ENCODE assay signal across 1 cellular context in the genomic region with DNA sequence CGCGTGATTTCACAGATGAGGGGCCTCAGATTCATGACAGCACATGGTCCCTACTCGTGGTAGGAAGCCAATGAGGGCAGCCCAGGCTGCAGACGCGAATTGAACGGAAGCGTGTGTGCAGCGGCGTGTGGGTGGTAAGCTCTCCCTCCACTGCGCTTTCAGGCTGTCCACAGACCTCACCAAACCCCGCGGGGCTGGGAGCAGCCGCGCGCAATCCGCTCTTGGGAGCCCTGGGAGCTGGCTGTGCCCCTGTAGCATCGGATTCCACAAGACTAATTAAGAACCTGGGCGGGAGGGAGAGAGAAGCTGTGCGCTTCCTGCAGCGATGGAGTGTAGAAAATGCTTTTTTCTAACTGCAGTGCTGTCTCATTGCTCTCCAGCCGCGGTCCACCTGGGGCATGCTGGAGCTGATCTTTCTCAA.
TF ChIP-seq lines count a peak whose summit lies in the region.

No MANE protein-coding gene starts in this region.

TF ChIP-seq in GM23338, 12 proteins besides CTCF, POLR2A, EP300 and RAD21 (continued from another document):
- TF ChIP-seq ZNF462 (CRISPR knock-in tag; IDR thresholded peaks at IDR 0.05) (no peak), REST (IDR thresholded peaks at IDR 0.05; ENCODE audit: unreplicated experiment) (no peak), EZH2 (IDR thresholded peaks at IDR 0.05; ENCODE audit: low read depth, unreplicated experiment) (no peak), NANOG (IDR thresholded peaks at IDR 0.05; ENCODE audit: borderline replicate concordance) (no peak), STAT1 (IDR thresholded peaks at IDR 0.05; ENCODE audit: unreplicated experiment) (no peak)
- TF ChIP-seq, protein P1, sequence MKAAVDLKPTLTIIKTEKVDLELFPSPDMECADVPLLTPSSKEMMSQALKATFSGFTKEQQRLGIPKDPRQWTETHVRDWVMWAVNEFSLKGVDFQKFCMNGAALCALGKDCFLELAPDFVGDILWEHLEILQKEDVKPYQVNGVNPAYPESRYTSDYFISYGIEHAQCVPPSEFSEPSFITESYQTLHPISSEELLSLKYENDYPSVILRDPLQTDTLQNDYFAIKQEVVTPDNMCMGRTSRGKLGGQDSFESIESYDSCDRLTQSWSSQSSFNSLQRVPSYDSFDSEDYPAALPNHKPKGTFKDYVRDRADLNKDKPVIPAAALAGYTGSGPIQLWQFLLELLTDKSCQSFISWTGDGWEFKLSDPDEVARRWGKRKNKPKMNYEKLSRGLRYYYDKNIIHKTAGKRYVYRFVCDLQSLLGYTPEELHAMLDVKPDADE (IDR thresholded peaks at IDR 0.05), result no peak
